In the genomic region with DNA sequence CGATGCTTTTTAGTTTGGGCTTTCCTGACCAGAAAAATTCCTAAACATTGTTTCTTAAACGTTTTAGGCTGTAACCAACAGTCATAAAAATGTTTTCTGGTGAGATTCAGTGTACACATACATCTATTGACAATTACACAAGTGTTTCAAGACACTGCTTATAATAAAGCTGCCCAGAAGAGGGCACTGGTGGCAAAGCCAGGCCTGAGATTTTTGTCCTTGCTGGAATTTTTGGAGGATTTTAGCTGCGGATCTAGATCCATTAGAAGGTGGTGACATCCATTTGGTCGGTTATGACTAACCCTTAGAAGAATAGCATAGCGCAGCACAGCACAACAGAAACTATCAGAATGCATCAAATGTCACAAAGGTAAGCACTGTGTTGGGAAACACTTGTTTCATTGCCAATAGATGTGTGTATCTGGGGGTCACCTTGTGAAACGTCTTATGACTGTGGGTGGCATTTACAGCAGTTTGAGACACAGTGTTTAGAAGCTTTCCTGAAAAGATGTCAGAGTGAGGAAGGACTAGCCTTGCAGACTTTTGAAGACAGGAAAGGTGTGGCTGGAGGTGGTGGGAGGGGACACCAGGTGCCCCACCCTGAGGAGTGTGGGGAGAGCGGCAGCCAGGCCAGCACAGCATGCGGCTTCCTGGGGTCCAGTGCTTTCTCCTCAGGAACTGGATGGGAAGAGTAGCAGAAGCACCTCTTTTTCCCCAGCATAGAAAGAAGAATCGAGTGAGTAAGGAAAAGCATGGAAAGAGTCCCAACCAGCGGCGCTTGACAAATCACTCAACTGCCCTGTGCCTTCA, we compare ENCODE assay signal across 8 cellular contexts. TPM values are rescaled to one million over a fixed set of nuclear protein-coding genes. Genes with fewer than 3 reads are reported as not detected.
DNase-seq lines count a peak whose midpoint lies in the region; ATAC-seq and TF ChIP-seq lines count a peak whose summit lies in the region.

No MANE protein-coding gene starts in this region.

- 55% methylated on average over 11 of the region's 11 CpGs for WGBS in hepatocyte (ENCODE audit: low lambda C conversion rate, missing lambda C conversion rate)

- H3K36me3 ChIP-seq in hepatocyte (replicated peaks; ENCODE audit: insufficient read depth, low read depth): no peaks in the 10 kb centered on the region

- H3K4me3 ChIP-seq in hepatocyte: no peak overlapping the region

- intact Hi-C loops in Right ventricle myocardium inferior (cut with DNase I) (loop anchor here (1.0 kb wide), 1 partner anchor 44 kb away; no protein-coding TSS in a partner anchor), cardiac septum (cut with DNase I) (no loop called here)

- H3K27ac ChIP-seq in VCaP (peak overlapping the region; percentile 36; the same call in 1 of the 2 replicates), hepatocyte (no peak overlapping the region)

- ATAC-seq in Right ventricle myocardium inferior: peak; percentile 21
- ATAC-seq in GM18502 (IDR thresholded peaks at IDR 0.05; ENCODE audit: poor library complexity, unreplicated experiment): no peak
- ATAC-seq in GM21576 (IDR thresholded peaks at IDR 0.05; ENCODE audit: unreplicated experiment): no peak
- ATAC-seq in GM18511 (IDR thresholded peaks at IDR 0.05; ENCODE audit: unreplicated experiment): no peak

- no peak for DNase-seq in Right ventricle myocardium inferior (ENCODE audit: missing footprints)
- no peak for DNase-seq in cardiac septum (ENCODE audit: low spot score)
- DNase-seq in hepatocyte (ENCODE audit: low spot score): peak; percentile 19
- no peak for DNase-seq in HuH-7 (ENCODE audit: low spot score)

- H3K4me2 ChIP-seq in hepatocyte: no peak overlapping the region

- H3K4me1 ChIP-seq in hepatocyte (ENCODE audit: insufficient read depth): no peaks in the 10 kb centered on the region

- TF ChIP-seq CTCF in VCaP (conservative IDR thresholded peaks at IDR 0.05): peak; percentile 98
- peak; percentile 75 for TF ChIP-seq CTCF in hepatocyte (IDR thresholded peaks at IDR 0.05; ENCODE audit: poor library complexity)

- H3K79me2 ChIP-seq in hepatocyte: no peaks in the 10 kb centered on the region

- H4K20me1 ChIP-seq in hepatocyte (ENCODE audit: insufficient read depth, poor library complexity, severe bottlenecking): no peaks in the 10 kb centered on the region

- no peak overlapping the region for H2AFZ ChIP-seq in hepatocyte

- no peaks in the 10 kb centered on the region for H3K9me2 ChIP-seq in hepatocyte (replicated peaks; ENCODE audit: insufficient read depth)

- no peaks in the 10 kb centered on the region for H3K9me3 ChIP-seq in hepatocyte (ENCODE audit: low read depth)

- H3K27me3 ChIP-seq in hepatocyte: peaks cover 15% of the 10 kb centered on the region

RNA-seq across cellular contexts. Expression of a gene that starts 54.7 kb away (rescaled TPM):
- total RNA-seq in Right ventricle myocardium inferior (64.1 TPM), cardiac septum (36.5 TPM), hepatocyte (46.4 and 52.1 TPM in 2 replicates)
- polyA plus RNA-seq in hepatocyte: 70.9 and 77.9 TPM in 2 replicates
